ENCODE assay signal across 8 cellular contexts in genomic region chr2:26299488-26300092, GRCh38. TPM values are rescaled to one million over a fixed set of nuclear protein-coding genes. Genes with fewer than 3 reads are reported as not detected.
A peak's percentile ranks its signal among the peaks of the same experiment; 100 is the strongest.
DNase-seq lines count a peak whose midpoint lies in the region; ATAC-seq and TF ChIP-seq lines count a peak whose summit lies in the region.

No MANE protein-coding gene starts in this region.

- no peak overlapping the region for H3K27ac Mint-ChIP-seq in T-helper 17 cell

- no peaks in the 10 kb centered on the region for H4K20me1 ChIP-seq in neural cell (ENCODE audit: insufficient read depth)

- H3K4me2 ChIP-seq in neural cell (ENCODE audit: low read length), result no peak overlapping the region

- no peak for TF ChIP-seq RAD21 in neural cell (conservative IDR thresholded peaks at IDR 0.05)

- DNase-seq in AG08395 (ENCODE audit: low spot score), result peak; percentile 35
- DNase-seq in GM13977 (ENCODE audit: low spot score), result peak; percentile 37
- no peak for DNase-seq in T-helper 17 cell
- DNase-seq in fibroblast of peridontal ligament (ENCODE audit: extremely low read depth), result peak; percentile 80

- peak; percentile 63 for ATAC-seq in T-helper 17 cell
- no peak for ATAC-seq in GM18870 (IDR thresholded peaks at IDR 0.05; ENCODE audit: unreplicated experiment)
- ATAC-seq in HG03460 (IDR thresholded peaks at IDR 0.05; ENCODE audit: unreplicated experiment), result no peak
- no peak for ATAC-seq in HG02973 (IDR thresholded peaks at IDR 0.05; ENCODE audit: unreplicated experiment)

- H3K27me3 Mint-ChIP-seq in T-helper 17 cell, result no peaks in the 10 kb centered on the region

- H3K36me3 ChIP-seq in neural cell (ENCODE audit: insufficient read depth, low read length), result no peaks in the 10 kb centered on the region

- no peak overlapping the region for H3K4me3 Mint-ChIP-seq in T-helper 17 cell

- H3K27me3 ChIP-seq in neural cell (ENCODE audit: insufficient read depth, low read depth, low read length), result no peaks in the 10 kb centered on the region

- TF ChIP-seq EP300 in neural cell (conservative IDR thresholded peaks at IDR 0.05; ENCODE audit: poor library complexity, severe bottlenecking), result no peak

- peak overlapping the region; percentile 40 for H3K4me3 ChIP-seq in neural cell (ENCODE audit: low read length)

- TF ChIP-seq CTCF in GM13977 (IDR thresholded peaks at IDR 0.05; ENCODE audit: extremely low read depth, insufficient read depth, missing control alignments), result no peak
- TF ChIP-seq CTCF in neural cell (IDR thresholded peaks at IDR 0.05; ENCODE audit: poor library complexity, severe bottlenecking), result no peak

- no peaks in the 10 kb centered on the region for H3F3A ChIP-seq in neural cell (ENCODE audit: insufficient read depth, low read length, poor library complexity, severe bottlenecking)

- H3K79me2 ChIP-seq in neural cell (replicated peaks; ENCODE audit: insufficient read depth, low read length), result no peaks in the 10 kb centered on the region

- H3K9me2 ChIP-seq in neural cell (ENCODE audit: insufficient read depth, low read length), result no peaks in the 10 kb centered on the region

- no peaks in the 10 kb centered on the region for H3K36me3 Mint-ChIP-seq in T-helper 17 cell (ENCODE audit: low read depth)

- H3K27ac ChIP-seq in neural cell (ENCODE audit: low read length), result no peak overlapping the region

- in situ Hi-C loops in GM13977 (cut with MboI; ENCODE audit: low pct_unique_long_range_greater_than_20kb, low sequenced_read_pairs, unreplicated experiment), result no loop called here

- no peak overlapping the region for H3K9ac ChIP-seq in neural cell (ENCODE audit: low read length)

- no peak overlapping the region for H2AFZ ChIP-seq in neural cell (ENCODE audit: low read depth, low read length)

- H3K9me3 ChIP-seq in T-helper 17 cell (ENCODE audit: control insufficient read depth, low read length, poor library complexity, severe bottlenecking) (no peaks in the 10 kb centered on the region), neural cell (ENCODE audit: low read length) (no peaks in the 10 kb centered on the region)

- H3K4me1 Mint-ChIP-seq in T-helper 17 cell, result no peaks in the 10 kb centered on the region

TF ChIP-seq in neural cell, 6 proteins besides CTCF, POLR2A, EP300 and RAD21:
- TF ChIP-seq MXI1 (conservative IDR thresholded peaks at IDR 0.05; ENCODE audit: poor library complexity, severe bottlenecking) (no peak), REST (IDR thresholded peaks at IDR 0.05; ENCODE audit: borderline replicate concordance) (no peak), EZH2 (IDR thresholded peaks at IDR 0.05; ENCODE audit: borderline replicate concordance, insufficient read depth, low read length, poor library complexity, severe bottlenecking) (no peak), POLR2AphosphoS5 (IDR thresholded peaks at IDR 0.05) (no peak), TAF1 (IDR thresholded peaks at IDR 0.05; ENCODE audit: low read depth) (no peak), SMC3 (conservative IDR thresholded peaks at IDR 0.05; ENCODE audit: poor library complexity) (no peak)

RNA-seq across cellular contexts. Expression of gene SELENOI, which starts 46.4 kb away (rescaled TPM):
- 10 to 100 TPM; 27.9 to 36.6 TPM for total RNA-seq in T-helper 17 cell
- 22.4 and 25.2 TPM in 2 replicates for polyA plus RNA-seq in neural cell
- 71.8 and 76.9 TPM in 2 replicates for polyA minus RNA-seq in neural cell

RNA-seq across cellular contexts. Expression of gene ADGRF3, which starts 47.0 kb away (rescaled TPM):
- 1 to 10 TPM in 1 of 2 donors, under 1 TPM in 1; 0.97 to 1.3 TPM for total RNA-seq in T-helper 17 cell
- 0.12 and 0.42 TPM in 2 replicates for polyA plus RNA-seq in neural cell
- 0.97 TPM in 1 of 2 replicates, not detected in the other for polyA minus RNA-seq in neural cell

RNA-seq across cellular contexts. Expression of gene HADHB, which starts 54.9 kb away (rescaled TPM):
- total RNA-seq in T-helper 17 cell, result 10 to 100 TPM; 45.9 to 46.3 TPM
- 30.1 and 30.5 TPM in 2 replicates for polyA plus RNA-seq in neural cell
- 39.0 and 44.8 TPM in 2 replicates for polyA minus RNA-seq in neural cell

RNA-seq across cellular contexts. Expression of gene HADHA, which starts 55.2 kb away (rescaled TPM):
- total RNA-seq in T-helper 17 cell, result 10 to 100 TPM; 77.7 to 78.5 TPM
- 34.3 and 40.0 TPM in 2 replicates for polyA plus RNA-seq in neural cell
- 74.0 and 80.9 TPM in 2 replicates for polyA minus RNA-seq in neural cell

Comparison
In these comparisons a context has a peak if more than half of its experiments do, and no peak if none do; other contexts are left out.
1. DNase-seq: peak in AG08395 (single experiment), GM13977 (single experiment) and fibroblast of peridontal ligament (single experiment); none in T-helper 17 cell (0 of 3).